22 cellular contexts compared by ENCODE assay signal in genomic region chr10:122227754-122228153, GRCh38. TPM values are rescaled to one million over a fixed set of nuclear protein-coding genes. Genes with fewer than 3 reads are reported as not detected.
"Had no signal": no experiment of that assay in that cellular context is flagged by ENCODE, and none has a peak within 500 bp of the region (broad histone marks: within the 10 kb centered on the region; RNA-seq: fewer than 3 reads in every experiment).

No MANE protein-coding gene starts in this region.

- H3K4me1 ChIP-seq: SJSA1 had no signal

- H3K27me3 ChIP-seq: SJSA1 had no signal

- ATAC-seq: K562 had no signal

- H3K9me3 ChIP-seq: SJSA1 had no signal

- H3K4me2 ChIP-seq: KMS-11 had no signal

- H3K4me3 Mint-ChIP-seq: IgD-negative memory B cell had no signal

- H3K9ac ChIP-seq: KMS-11 had no signal

- H3K9me3 Mint-ChIP-seq: IgD-negative memory B cell had no signal

- H3K4me1 Mint-ChIP-seq: IgD-negative memory B cell had no signal

- H3K27ac Mint-ChIP-seq: IgD-negative memory B cell had no signal

- H3K4me3 ChIP-seq: K562, SJSA1, SK-N-MC had no signal

- H3K27ac ChIP-seq: HL-60, KMS-11, SJSA1, SK-N-MC had no signal

- DNase-seq: Kasumi-1, MM.1S, NCI-H1092 treated with DMSO at 0.1 percent for 48 hours, NCI-H1436, NCI-H187, NCI-H2029, NCI-H2081 treated with DMSO at 0.1 percent for 48 hours, NCI-H2171, NCI-H226, NCI-H446, NCI-H510A, NCI-H524 treated with DMSO at 0.1 percent for 48 hours, NCI-H69, NCI-H774, RPMI8226, SIG-M5 had no signal

- H3K36me3 Mint-ChIP-seq: IgD-negative memory B cell had no signal

RNA-seq across cellular contexts. Expression of gene BTBD16, which starts 43.3 kb away (rescaled TPM):
- total RNA-seq: K562, SJSA1 had no signal
- polyA plus RNA-seq: IgD-negative memory B cell had no signal
